ENCODE assay signal across 9 cellular contexts in the genomic region with DNA sequence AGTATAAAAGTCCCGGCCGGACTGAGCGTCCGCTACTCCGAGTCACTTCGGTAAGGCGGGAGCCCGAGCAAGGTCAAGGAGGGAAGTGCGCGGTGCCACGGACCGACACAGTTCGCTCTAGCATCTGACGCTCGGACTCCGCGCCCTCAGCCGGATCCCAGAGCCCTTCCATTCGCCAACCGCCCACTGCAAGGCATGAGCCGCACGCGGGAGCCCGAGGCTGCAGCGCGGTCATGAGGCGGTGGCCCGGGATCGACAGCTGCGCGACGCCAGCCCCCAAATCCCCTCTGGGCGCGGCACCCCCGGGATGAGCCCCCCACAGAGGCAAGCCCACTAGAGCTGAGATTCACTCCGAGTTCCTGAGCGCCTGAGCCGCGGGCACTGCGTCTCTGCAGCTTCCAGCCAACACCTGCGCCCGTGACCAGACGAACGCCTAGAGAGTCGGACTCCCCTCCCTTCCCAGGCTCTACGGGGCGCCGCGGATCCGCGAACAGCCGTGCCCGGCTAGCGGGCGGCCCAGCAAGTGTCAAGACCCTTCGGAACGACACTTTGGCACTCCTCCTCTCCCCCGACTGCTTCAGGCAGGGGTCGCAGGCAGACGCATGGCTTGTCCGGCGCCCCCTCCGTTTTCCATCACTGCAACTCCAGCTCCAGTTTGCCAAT. TPM values are rescaled to one million over a fixed set of nuclear protein-coding genes. Genes with fewer than 3 reads are reported as not detected.
DNase-seq lines count a peak whose midpoint lies in the region; ATAC-seq and TF ChIP-seq lines count a peak whose summit lies in the region.
"Had no signal": no experiment of that assay in that cellular context is flagged by ENCODE, and none has a peak within 500 bp of the region (broad histone marks: within the 10 kb centered on the region; RNA-seq: fewer than 3 reads in every experiment).

No MANE protein-coding gene starts in this region.

- H3K9me3 ChIP-seq in left ventricle myocardium inferior (replicated peaks): no peaks in the 10 kb centered on the region

- H3K27me3 Mint-ChIP-seq in activated naive CD8-positive, alpha-beta T cell treated with anti-CD3 and anti-CD28 coated beads for 36 hours: peaks cover 75% of the 10 kb centered on the region
- peaks cover 83% of the 10 kb centered on the region for H3K27me3 Mint-ChIP-seq in progenitor cell of endocrine pancreas

- peak overlapping the region; percentile 71 for H3K4me3 ChIP-seq in left ventricle myocardium inferior

- peaks cover 22% of the 10 kb centered on the region for H3K4me1 Mint-ChIP-seq in activated naive CD8-positive, alpha-beta T cell treated with anti-CD3 and anti-CD28 coated beads for 36 hours
- peaks cover 8% of the 10 kb centered on the region for H3K4me1 Mint-ChIP-seq in progenitor cell of endocrine pancreas (ENCODE audit: low read depth)

- in situ Hi-C loops in G401 (cut with HindIII; ENCODE audit: low sequenced_read_pairs): no loop called here

- intact Hi-C loops in left ventricle myocardium inferior (cut with micrococcal nuclease): no loop called here

- ATAC-seq in GM21576 (IDR thresholded peaks at IDR 0.05; ENCODE audit: unreplicated experiment) (no peak), GM19324 (IDR thresholded peaks at IDR 0.05; ENCODE audit: low FRiP score, unreplicated experiment) (no peak)

- H3K27ac Mint-ChIP-seq in activated naive CD8-positive, alpha-beta T cell treated with anti-CD3 and anti-CD28 coated beads for 36 hours: peak overlapping the region; percentile 29
- H3K27ac Mint-ChIP-seq in progenitor cell of endocrine pancreas: peak overlapping the region; percentile 22

- peak; percentile 11 for DNase-seq in G401 (ENCODE audit: low spot score)
- DNase-seq in NCI-H526 (lab: John Stamatoyannopoulos, UW): peak; percentile 36 to 85
- DNase-seq in activated naive CD8-positive, alpha-beta T cell treated with anti-CD3 and anti-CD28 coated beads for 36 hours: peak; percentile 41
- peak; percentile 45 for DNase-seq in left ventricle myocardium inferior
- DNase-seq in progenitor cell of endocrine pancreas (ENCODE audit: low spot score, unreplicated experiment): peak; percentile 35
- no peak for DNase-seq in activated gamma-delta T cell treated with Interleukin-2 at 50 U/mL for 16 hours

- H3K36me3 Mint-ChIP-seq in activated naive CD8-positive, alpha-beta T cell treated with anti-CD3 and anti-CD28 coated beads for 36 hours: no peaks in the 10 kb centered on the region
- no peaks in the 10 kb centered on the region for H3K36me3 Mint-ChIP-seq in progenitor cell of endocrine pancreas (ENCODE audit: insufficient read depth)

- H3K27me3 ChIP-seq in left ventricle myocardium inferior (ENCODE audit: low read depth): peaks cover 91% of the 10 kb centered on the region

- H3K36me3 ChIP-seq in left ventricle myocardium inferior: no peaks in the 10 kb centered on the region

- H3K4me3 Mint-ChIP-seq in activated naive CD8-positive, alpha-beta T cell treated with anti-CD3 and anti-CD28 coated beads for 36 hours: peak overlapping the region; percentile 79
- peak overlapping the region; percentile 78 for H3K4me3 Mint-ChIP-seq in progenitor cell of endocrine pancreas (ENCODE audit: low read depth)

- TF ChIP-seq CTCF in left ventricle myocardium inferior (IDR thresholded peaks at IDR 0.05; ENCODE audit: borderline replicate concordance): no peak
- no peak for TF ChIP-seq CTCF in progenitor cell of endocrine pancreas (IDR thresholded peaks at IDR 0.05; ENCODE audit: unreplicated experiment)

- peak overlapping the region; percentile 58 for H3K27ac ChIP-seq in left ventricle myocardium inferior (replicated peaks)

- peaks cover 40% of the 10 kb centered on the region for H3K4me1 ChIP-seq in left ventricle myocardium inferior

- no peaks in the 10 kb centered on the region for H3K9me3 Mint-ChIP-seq in activated naive CD8-positive, alpha-beta T cell treated with anti-CD3 and anti-CD28 coated beads for 36 hours
- H3K9me3 Mint-ChIP-seq in progenitor cell of endocrine pancreas (ENCODE audit: low read depth): no peaks in the 10 kb centered on the region

RNA-seq across cellular contexts. Expression of a gene that starts 0.7 kb away (rescaled TPM):
- total RNA-seq in G401 (2014; rRNA removed; shearing (Covaris generic)): not detected in 2 replicates
- total RNA-seq in activated naive CD8-positive, alpha-beta T cell treated with anti-CD3 and anti-CD28 coated beads for 36 hours: 1 to 10 TPM; 3.2 to 3.4 TPM
- 1.3 TPM for total RNA-seq in left ventricle myocardium inferior
- 0.36 and 0.73 TPM in 2 replicates for total RNA-seq in progenitor cell of endocrine pancreas
- total RNA-seq: M059J had no signal
